Comparison of ENCODE assay signal across 9 cellular contexts in genomic region chr5:111984044-111984443, GRCh38.
DNase-seq lines count a peak whose midpoint lies in the region; ATAC-seq, FAIRE-seq and TF ChIP-seq lines count a peak whose summit lies in the region.
"Had no signal": no experiment of that assay in that cellular context is flagged by ENCODE, and none has a peak within 500 bp of the region (broad histone marks: within the 10 kb centered on the region; RNA-seq: fewer than 3 reads in every experiment).

No MANE protein-coding gene starts in this region.

- no peaks in the 10 kb centered on the region for H3K27me3 Mint-ChIP-seq in CD4-positive, alpha-beta T cell

- POLR2A ChIA-PET in CD4-positive, alpha-beta T cell (lab: Charles Lee), result no interaction called here

- H3K9me3 ChIP-seq in CD4-positive, alpha-beta T cell (ENCODE audit: control insufficient read depth, low read length), result no peaks in the 10 kb centered on the region

- H3K27me3 ChIP-seq in CD4-positive, alpha-beta T cell (ENCODE audit: control insufficient read depth, insufficient read depth, low read length), result no peaks in the 10 kb centered on the region

- intact Hi-C loops in CD4-positive, alpha-beta T cell (cut with DNase I, micrococcal nuclease), result no loop called here
- intact Hi-C loops in lower leg skin (cut with DNase I; ENCODE audit: low total_unique reads), result no loop called here

- no peak overlapping the region for H3K27ac ChIP-seq in CD4-positive, alpha-beta T cell (ENCODE audit: low read depth, low read length)

- no peak overlapping the region for H3K4me3 Mint-ChIP-seq in CD4-positive, alpha-beta T cell
- H3K4me3 Mint-ChIP-seq: T-helper 1 cell treated with Interleukin-12 subunit alpha and Interleukin-12 subunit beta and Interleukin-4 antibody, amounts not matched to agents 30 μg/mL and 1 μg/mL, for 36 hours had no signal

- H3K4me1 Mint-ChIP-seq in CD4-positive, alpha-beta T cell (ENCODE audit: low read depth), result no peaks in the 10 kb centered on the region

- peak; percentile 89 for DNase-seq in Daoy (ENCODE audit: low read depth)
- no peak for DNase-seq in H54 (ENCODE audit: insufficient read length, low spot score)
- DNase-seq in RPMI7951 (ENCODE audit: low read depth), result peak; percentile 99
- peak; percentile 18 for DNase-seq in iPS-NIHi11 (ENCODE audit: low spot score)
- no peak for DNase-seq in NCI-H2227 treated with DMSO at 0.1 percent for 48 hours (lab: John Stamatoyannopoulos, UW)
- DNase-seq in CD4-positive, alpha-beta T cell, result no peak
- no peak for DNase-seq in ACHN
- no peak for DNase-seq in lower leg skin (ENCODE audit: low spot score in 2 of 2)

- H3K27ac Mint-ChIP-seq in CD4-positive, alpha-beta T cell, result no peak overlapping the region
- H3K27ac Mint-ChIP-seq: T-helper 1 cell treated with Interleukin-12 subunit alpha and Interleukin-12 subunit beta and Interleukin-4 antibody, amounts not matched to agents 30 μg/mL and 1 μg/mL, for 36 hours had no signal

- H3K9me3 Mint-ChIP-seq in CD4-positive, alpha-beta T cell, result no peaks in the 10 kb centered on the region

- H3K36me3 Mint-ChIP-seq in CD4-positive, alpha-beta T cell (ENCODE audit: low read depth), result no peaks in the 10 kb centered on the region

- WGBS in lower leg skin, 2 donors, result 47 to 57% methylated on average over 2 of the region's 2 CpGs

- TF ChIP-seq CTCF in CD4-positive, alpha-beta T cell (IDR thresholded peaks at IDR 0.05), result no peak
- TF ChIP-seq CTCF in lower leg skin (IDR thresholded peaks at IDR 0.05), result no peak

- CTCF ChIA-PET in CD4-positive, alpha-beta T cell (lab: Charles Lee), result no interaction called here

- no peak overlapping the region for H3K4me3 ChIP-seq in lower leg skin (ENCODE audit: low read depth, poor library complexity, severe bottlenecking)

- peak; percentile 55 for FAIRE-seq in H54 (lab: Jason Lieb, UNC)

- in situ Hi-C loops in ACHN (cut with HindIII; ENCODE audit: low pct_ligation_motif_present, low pct_unique_long_range_greater_than_20kb, low sequenced_read_pairs), result no loop called here

- TF ChIP-seq POLR2A in H54 (IDR thresholded peaks at IDR 0.05; ENCODE audit: low read depth, low read length) (no peak), lower leg skin (IDR thresholded peaks at IDR 0.05) (no peak)

- no peak for ATAC-seq in CD4-positive, alpha-beta T cell (ENCODE audit: poor library complexity)

Comparison
In these comparisons a context has a peak if more than half of its experiments do, and no peak if none do; other contexts are left out.
1. DNase-seq: peak in Daoy (single experiment), RPMI7951 (single experiment) and iPS-NIHi11 (single experiment); none in H54 (single experiment), NCI-H2227 treated with DMSO at 0.1 percent for 48 hours (single experiment), CD4-positive, alpha-beta T cell (0 of 10), ACHN (single experiment) and lower leg skin (0 of 2).